9 cellular contexts compared by ENCODE assay signal in the genomic region with DNA sequence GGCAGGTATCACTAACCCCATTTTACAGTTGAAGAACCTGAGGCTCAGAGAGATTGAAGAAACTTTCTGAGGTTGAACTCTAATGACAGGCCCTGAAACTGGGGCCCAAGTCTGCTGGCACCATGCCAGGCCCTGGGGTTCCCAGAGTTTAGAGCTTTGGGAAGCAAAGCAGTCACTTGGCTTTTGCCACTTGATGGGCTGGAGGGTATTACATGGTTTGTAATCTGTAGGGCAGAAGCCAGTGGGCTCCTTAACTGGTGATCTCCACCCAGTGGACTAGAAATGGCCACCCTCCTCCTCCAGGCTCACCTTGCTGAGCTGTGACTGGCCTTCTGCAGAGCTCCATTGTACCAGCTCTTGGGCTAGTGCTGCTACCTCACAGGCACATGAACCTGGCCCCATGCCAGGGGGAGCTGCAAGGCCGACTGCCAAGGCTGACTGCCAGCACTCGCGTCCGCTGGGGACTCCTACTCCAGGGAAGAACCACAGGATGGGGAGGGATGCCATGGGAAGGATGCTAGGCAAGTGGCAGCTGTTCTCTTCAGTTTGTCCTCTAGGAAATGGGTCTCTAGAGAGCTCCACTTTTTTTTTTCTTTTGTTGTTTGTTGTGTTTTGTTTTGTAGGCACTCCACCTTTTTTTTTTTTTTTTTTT.
A peak's percentile ranks its signal among the peaks of the same experiment; 100 is the strongest.
DNase-seq lines count a peak whose midpoint lies in the region; ATAC-seq and TF ChIP-seq lines count a peak whose summit lies in the region.
"Had no signal": no experiment of that assay in that cellular context is flagged by ENCODE, and none has a peak within 500 bp of the region (broad histone marks: within the 10 kb centered on the region; RNA-seq: fewer than 3 reads in every experiment).

No MANE protein-coding gene starts in this region.

- TF ChIP-seq POLR2A in body of pancreas (IDR thresholded peaks at IDR 0.05), result no peak

- H3K4me3 ChIP-seq in A673 (ENCODE audit: low read depth, low read length, poor library complexity, severe bottlenecking), result no peak overlapping the region
- H3K4me3 ChIP-seq in body of pancreas, result no peak overlapping the region
- H3K4me3 ChIP-seq: GM23338 had no signal

- CTCF ChIA-PET in A673 (lab: Charles Lee), result interaction anchor here (0.7 kb wide), 1 partner anchor 70 kb away, joined by 9 read pairs; no protein-coding TSS in a partner anchor

- H3K27me3 ChIP-seq in A673 (replicated peaks; ENCODE audit: insufficient read depth, low read depth, low read length, poor library complexity) (no peaks in the 10 kb centered on the region), body of pancreas (no peaks in the 10 kb centered on the region)

- WGBS in body of pancreas, 2 donors, result 6 to 8% methylated on average over 4 of the region's 4 CpGs

- DNase-seq in A673 (ENCODE audit: low spot score) (peak; percentile 69), NCI-H1436 (lab: John Stamatoyannopoulos, UW) (peak; percentile 86), body of pancreas (peak; percentile 91 to 97 (median 94)), left lobe of liver (ENCODE audit: low spot score) (peak; percentile 88), ecto neural progenitor cell (ENCODE audit: low spot score) (no peak)
- no peak for DNase-seq in stimulated activated CD4-positive, alpha-beta T cell treated with anti-CD3 and anti-CD28 coated beads, Interleukin-4, amount 100 ng/mL, for 1 hour

- no peak overlapping the region for H3K27ac ChIP-seq in A673 (ENCODE audit: low read depth, low read length, poor library complexity, severe bottlenecking)
- no peak overlapping the region for H3K27ac ChIP-seq in body of pancreas

- no peak for TF ChIP-seq CTCF in A673 (conservative IDR thresholded peaks at IDR 0.05; ENCODE audit: low read depth, low read length)
- TF ChIP-seq CTCF in body of pancreas (IDR thresholded peaks at IDR 0.05), result no peak

- BruUV-seq in A673 (replicated peaks; lab: Mats Ljungman, UMichigan), result no TSS peak

- ATAC-seq in body of pancreas (peak; percentile 77), left lobe of liver (peak; percentile 80), GM21515 (IDR thresholded peaks at IDR 0.05; ENCODE audit: unreplicated experiment) (no peak), HG02970 (IDR thresholded peaks at IDR 0.05; ENCODE audit: low FRiP score, unreplicated experiment) (no peak)
- ATAC-seq: GM23338 had no signal

- H3K36me3 ChIP-seq in A673 (ENCODE audit: insufficient read depth, low read length, poor library complexity, severe bottlenecking) (no peaks in the 10 kb centered on the region), body of pancreas (replicated peaks in 1 of 2; ENCODE audit: insufficient read depth in 1 of 2, low read depth in 2 of 2) (no peaks in the 10 kb centered on the region)

- POLR2A ChIA-PET in A673 (lab: Charles Lee; ENCODE audit: low non-redundant PET), result no interaction called here

- intact Hi-C loops in A673 (cut with micrococcal nuclease; ENCODE audit: unreplicated experiment) (no loop called here), body of pancreas (cut with DNase I) (no loop called here)

- H3K9me3 ChIP-seq in A673 (ENCODE audit: low read depth, low read length, poor library complexity, severe bottlenecking) (no peaks in the 10 kb centered on the region), body of pancreas (no peaks in the 10 kb centered on the region)

- H3K4me1 ChIP-seq in A673 (ENCODE audit: insufficient read depth, low read length, poor library complexity, severe bottlenecking), result no peaks in the 10 kb centered on the region
- H3K4me1 ChIP-seq in body of pancreas, result peaks cover 5% of the 10 kb centered on the region

Comparison
In these comparisons a context has a peak if more than half of its experiments do, and no peak if none do; other contexts are left out.
1. DNase-seq: peak in A673 (single experiment), NCI-H1436 (single experiment), body of pancreas (4 of 4) and left lobe of liver (single experiment); none in ecto neural progenitor cell (single experiment) and stimulated activated CD4-positive, alpha-beta T cell treated with anti-CD3 and anti-CD28 coated beads, Interleukin-4, amount 100 ng/mL, for 1 hour (single experiment).
2. ATAC-seq: peak in body of pancreas (single experiment) and left lobe of liver (single experiment); none in GM21515 (single experiment) and HG02970 (single experiment).